8 cellular contexts compared by ENCODE assay signal in genomic region chr19:46537136-46538097, GRCh38. TPM values are rescaled to one million over a fixed set of nuclear protein-coding genes. Genes with fewer than 3 reads are reported as not detected.
DNase-seq lines count a peak whose midpoint lies in the region; ATAC-seq and TF ChIP-seq lines count a peak whose summit lies in the region.

No MANE protein-coding gene starts in this region.

- H3K27ac ChIP-seq in left ventricle myocardium inferior (replicated peaks): no peak overlapping the region

- intact Hi-C loops in left ventricle myocardium inferior (cut with micrococcal nuclease): no loop called here

- no peaks in the 10 kb centered on the region for H3K36me3 ChIP-seq in left ventricle myocardium inferior

- H3K27me3 ChIP-seq in left ventricle myocardium inferior (ENCODE audit: low read depth): peaks cover 11% of the 10 kb centered on the region

- in situ Hi-C loops in SK-MEL-5 (cut with HindIII; ENCODE audit: low pct_unique_long_range_greater_than_20kb, low sequenced_read_pairs): no loop called here

- no peaks in the 10 kb centered on the region for H3K9me3 ChIP-seq in left ventricle myocardium inferior (replicated peaks)

- peaks cover 2% of the 10 kb centered on the region for H3K4me1 ChIP-seq in left ventricle myocardium inferior

- H3K4me3 ChIP-seq in left ventricle myocardium inferior: no peak overlapping the region

- peak; percentile 93 for TF ChIP-seq CTCF in left ventricle myocardium inferior (IDR thresholded peaks at IDR 0.05; ENCODE audit: borderline replicate concordance)

- ATAC-seq in GM21526 (IDR thresholded peaks at IDR 0.05; ENCODE audit: low FRiP score, unreplicated experiment): no peak

- DNase-seq in NK-92 treated with Interleukin-12 subunit alpha and Interleukin-12 subunit beta, amount 100 ng/mL, for 24 hours (lab: John Stamatoyannopoulos, UW): peak; percentile 13
- DNase-seq in NK-92 (lab: John Stamatoyannopoulos, UW; ENCODE audit: unreplicated experiment) (no peak), SK-MEL-5 (ENCODE audit: low read depth, low spot score) (peak; percentile 64), left ventricle myocardium inferior (peak; percentile 62), NCI-H1436 (lab: John Stamatoyannopoulos, UW) (no peak)
- peak; percentile 69 for DNase-seq in activated naive CD4-positive, alpha-beta T cell treated with anti-CD3 and anti-CD28 coated beads, Interleukin-2, amount 50 U/mL, for 16 hours
- DNase-seq in stimulated activated CD4-positive, alpha-beta T cell treated with anti-CD3 and anti-CD28 coated beads, Interleukin-15, amount 100 ng/mL, for 24 hours: peak; percentile 77

RNA-seq across cellular contexts. Expression of gene PNMA8B, which starts 41.8 kb away (rescaled TPM):
- total RNA-seq in SK-MEL-5 (2014; rRNA removed; shearing (Covaris generic)): not detected in 2 replicates
- not detected in 2 replicates for polyA plus RNA-seq in SK-MEL-5 (2015; cell fraction: cytosol; rRNA removed)
- polyA plus RNA-seq in SK-MEL-5 (2015; cell fraction: nucleus; rRNA removed): not detected in 2 replicates
- 0.55 TPM for total RNA-seq in left ventricle myocardium inferior

Comparison
In these comparisons a context has a peak if more than half of its experiments do, and no peak if none do; other contexts are left out.
1. DNase-seq: peak in NK-92 treated with Interleukin-12 subunit alpha and Interleukin-12 subunit beta, amount 100 ng/mL, for 24 hours (single experiment), SK-MEL-5 (single experiment), activated naive CD4-positive, alpha-beta T cell treated with anti-CD3 and anti-CD28 coated beads, Interleukin-2, amount 50 U/mL, for 16 hours (single experiment), left ventricle myocardium inferior (single experiment) and stimulated activated CD4-positive, alpha-beta T cell treated with anti-CD3 and anti-CD28 coated beads, Interleukin-15, amount 100 ng/mL, for 24 hours (single experiment); none in NK-92 (single experiment) and NCI-H1436 (single experiment).